Comparison of ENCODE assay signal across 18 cellular contexts in genomic region chr4:10983885-10984284, GRCh38.
DNase-seq lines count a peak whose midpoint lies in the region; ATAC-seq and TF ChIP-seq lines count a peak whose summit lies in the region.
"Had no signal": no experiment of that assay in that cellular context is flagged by ENCODE, and none has a peak within 500 bp of the region (broad histone marks: within the 10 kb centered on the region; RNA-seq: fewer than 3 reads in every experiment).

No MANE protein-coding gene starts in this region.

- no peaks in the 10 kb centered on the region for H3K9me3 ChIP-seq in breast epithelium
- peaks cover 0 to 4% (median 0%) of the 10 kb centered on the region in 4 donors for H3K9me3 ChIP-seq in esophagus muscularis mucosa
- H3K9me3 ChIP-seq: A549, BLaER1 had no signal

- TF ChIP-seq CTCF in MCF 10A (IDR thresholded peaks at IDR 0.05; ENCODE audit: unreplicated experiment) (no peak), breast epithelium (IDR thresholded peaks at IDR 0.05) (no peak), activated B cell treated with CpG ODN at 0.5 μM for 24 hours (IDR thresholded peaks at IDR 0.05) (no peak), esophagus muscularis mucosa (IDR thresholded peaks at IDR 0.05) (no peak), natural killer cell (IDR thresholded peaks at IDR 0.05) (no peak), coronary artery (IDR thresholded peaks at IDR 0.05) (no peak)

- no peak overlapping the region for H3K27ac ChIP-seq in breast epithelium
- no peak overlapping the region for H3K27ac ChIP-seq in esophagus muscularis mucosa (replicated peaks in 1 of 4)
- no peak overlapping the region for H3K27ac ChIP-seq in coronary artery
- H3K27ac ChIP-seq: 22Rv1, A549, BLaER1, GM23248 had no signal

- no peak for TF ChIP-seq POLR2A in breast epithelium (IDR thresholded peaks at IDR 0.05)
- TF ChIP-seq POLR2A in esophagus muscularis mucosa (IDR thresholded peaks at IDR 0.05; ENCODE audit: low read depth) = no peak

- DNase-seq in MCF 10A (ENCODE audit: unreplicated experiment) (peak; percentile 28), breast epithelium (ENCODE audit: low spot score in 2 of 2) (no peak), activated B cell treated with CpG ODN at 0.5 μM for 24 hours (no peak), esophagus muscularis mucosa (ENCODE audit: extremely low spot score) (peak; percentile 31), natural killer cell (no peak), coronary artery (ENCODE audit: low spot score) (no peak)
- no peak for DNase-seq in central memory CD4-positive, alpha-beta T cell
- DNase-seq: AML-193, Calu3, DMS79 treated with DMSO at 0.1 percent for 48 hours, GM23248, HCEC 1CT had no signal

- no peaks in the 10 kb centered on the region for H3K4me1 ChIP-seq in breast epithelium
- no peaks in the 10 kb centered on the region for H3K4me1 ChIP-seq in esophagus muscularis mucosa
- H3K4me1 ChIP-seq: A549 had no signal

- POLR2A ChIA-PET in MCF 10A (lab: Yijun Ruan, JAX) = no interaction called here
- POLR2A ChIA-PET in activated B cell treated with CpG ODN at 0.5 μM for 24 hours (lab: Charles Lee) = no interaction called here

- ATAC-seq in activated B cell treated with CpG ODN at 0.5 μM for 24 hours (ENCODE audit: low read depth) (no peak), natural killer cell (no peak), GM19351 (IDR thresholded peaks at IDR 0.05; ENCODE audit: unreplicated experiment) (no peak)
- ATAC-seq: A549; CD8-positive, alpha-beta T cell had no signal

- intact Hi-C loops in MCF 10A (cut with micrococcal nuclease) = no loop called here
- intact Hi-C loops in breast epithelium (cut with DNase I; ENCODE audit: low total_unique reads) = loop anchor here (5.0 kb wide), 1 partner anchor 602 kb away; no protein-coding TSS in a partner anchor
- intact Hi-C loops in activated B cell treated with CpG ODN at 0.5 μM for 24 hours (cut with micrococcal nuclease) = loop anchor here (2.0 kb wide), 1 partner anchor 445 kb away; the partner anchor contains the start of gene HS3ST1
- intact Hi-C loops in esophagus muscularis mucosa (cut with DNase I) = no loop called here
- intact Hi-C loops in natural killer cell (cut with micrococcal nuclease) = no loop called here

- TF ChIP-seq EP300 in esophagus muscularis mucosa (IDR thresholded peaks at IDR 0.05) = no peak

- H3K36me3 ChIP-seq in breast epithelium (no peaks in the 10 kb centered on the region), esophagus muscularis mucosa (no peaks in the 10 kb centered on the region)
- H3K36me3 ChIP-seq: BLaER1 had no signal

- H3K27ac Mint-ChIP-seq in MCF 10A (ENCODE audit: low read depth, unreplicated experiment) = no peak overlapping the region
- H3K27ac Mint-ChIP-seq in activated B cell treated with CpG ODN at 0.5 μM for 24 hours = peak overlapping the region; percentile 53
- H3K27ac Mint-ChIP-seq in natural killer cell = no peak overlapping the region
- H3K27ac Mint-ChIP-seq: CD14-positive monocyte; CD8-positive, alpha-beta T cell had no signal

- no peak overlapping the region for H3K4me3 Mint-ChIP-seq in MCF 10A (ENCODE audit: unreplicated experiment)
- H3K4me3 Mint-ChIP-seq in activated B cell treated with CpG ODN at 0.5 μM for 24 hours = no peak overlapping the region
- H3K4me3 Mint-ChIP-seq in natural killer cell = no peak overlapping the region
- H3K4me3 Mint-ChIP-seq: CD14-positive monocyte; CD8-positive, alpha-beta T cell had no signal

- no peaks in the 10 kb centered on the region for H3K27me3 Mint-ChIP-seq in MCF 10A (ENCODE audit: insufficient read depth, unreplicated experiment)
- H3K27me3 Mint-ChIP-seq in activated B cell treated with CpG ODN at 0.5 μM for 24 hours = no peaks in the 10 kb centered on the region
- no peaks in the 10 kb centered on the region for H3K27me3 Mint-ChIP-seq in natural killer cell (ENCODE audit: low read depth in 2 of 2)

- H3K4me1 Mint-ChIP-seq in MCF 10A (ENCODE audit: insufficient read depth, unreplicated experiment) (no peaks in the 10 kb centered on the region), activated B cell treated with CpG ODN at 0.5 μM for 24 hours (peaks cover 20% of the 10 kb centered on the region), natural killer cell (peaks cover 17 to 18% of the 10 kb centered on the region in 2 donors)

- WGBS in esophagus muscularis mucosa = 84% methylated on average over 4 of the region's 4 CpGs

- H3K36me3 Mint-ChIP-seq in MCF 10A (ENCODE audit: insufficient read depth, unreplicated experiment) = no peaks in the 10 kb centered on the region
- no peaks in the 10 kb centered on the region for H3K36me3 Mint-ChIP-seq in activated B cell treated with CpG ODN at 0.5 μM for 24 hours (ENCODE audit: low read depth)
- no peaks in the 10 kb centered on the region for H3K36me3 Mint-ChIP-seq in natural killer cell
- H3K36me3 Mint-ChIP-seq: CD14-positive monocyte; CD8-positive, alpha-beta T cell had no signal

- H3K9me3 Mint-ChIP-seq in MCF 10A (ENCODE audit: unreplicated experiment) = peaks cover 49% of the 10 kb centered on the region
- peaks cover 3% of the 10 kb centered on the region for H3K9me3 Mint-ChIP-seq in activated B cell treated with CpG ODN at 0.5 μM for 24 hours
- no peaks in the 10 kb centered on the region for H3K9me3 Mint-ChIP-seq in natural killer cell
- H3K9me3 Mint-ChIP-seq: CD8-positive, alpha-beta T cell had no signal

- CTCF ChIA-PET in MCF 10A (lab: Yijun Ruan, JAX) = no interaction called here
- CTCF ChIA-PET in activated B cell treated with CpG ODN at 0.5 μM for 24 hours (lab: Charles Lee) = interaction anchor here (1.0 kb wide), 1 partner anchor 441 kb away, joined by 3 read pairs; no protein-coding TSS in a partner anchor

- H3K4me3 ChIP-seq in breast epithelium (no peak overlapping the region), esophagus muscularis mucosa (no peak overlapping the region), coronary artery (no peak overlapping the region)
- H3K4me3 ChIP-seq: A549, BLaER1, GM23248 had no signal

- H3K27me3 ChIP-seq in breast epithelium (no peaks in the 10 kb centered on the region), esophagus muscularis mucosa (no peaks in the 10 kb centered on the region)
- H3K27me3 ChIP-seq: BLaER1 had no signal

- no TSS peak for BruUV-seq in MCF 10A (replicated peaks; lab: Mats Ljungman, UMichigan)

Comparison
In these comparisons a context has a peak if more than half of its experiments do, and no peak if none do; other contexts are left out.
1. DNase-seq: peak in MCF 10A (single experiment) and esophagus muscularis mucosa (single experiment); none in breast epithelium (0 of 2), activated B cell treated with CpG ODN at 0.5 μM for 24 hours (single experiment), natural killer cell (single experiment), coronary artery (single experiment) and central memory CD4-positive, alpha-beta T cell (single experiment).
2. intact Hi-C loops: an anchor here in breast epithelium (5.0 kb wide) and activated B cell treated with CpG ODN at 0.5 μM for 24 hours (2.0 kb wide); none called in MCF 10A, esophagus muscularis mucosa and natural killer cell.